ENCODE assay signal across 1 cellular context in the genomic region with DNA sequence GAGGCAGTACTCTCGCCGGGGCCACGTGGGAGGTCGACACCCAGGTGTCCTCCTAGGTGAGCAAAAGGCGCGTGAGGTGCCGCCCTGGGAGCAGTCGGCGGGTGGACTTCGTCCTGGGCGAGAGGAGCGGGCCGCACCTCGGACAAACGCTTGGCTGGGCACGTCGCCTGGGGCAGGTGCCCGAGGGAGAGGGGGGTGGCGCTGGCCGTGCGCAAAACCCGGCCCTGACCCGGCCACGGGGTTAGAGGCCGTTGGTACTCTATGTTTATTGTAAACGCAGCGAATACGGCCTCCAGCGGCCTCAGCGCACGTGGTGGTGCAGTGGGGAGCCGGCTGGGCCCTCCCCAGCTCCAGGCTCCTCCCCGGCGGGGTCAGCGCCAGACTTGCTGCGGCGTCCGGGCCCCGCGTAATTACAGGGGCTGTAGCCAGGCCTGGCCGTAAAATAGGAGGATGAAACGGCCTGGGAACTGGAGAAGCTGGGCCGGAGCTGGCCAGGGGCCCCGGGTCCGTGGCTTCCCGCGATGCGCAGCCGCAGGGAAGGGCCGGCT.
TF ChIP-seq lines count a peak whose summit lies in the region.

No MANE protein-coding gene starts in this region.

TF ChIP-seq in HepG2, 621 proteins besides CTCF, POLR2A, EP300 and RAD21 (continued from another document and continues in another):
- TF ChIP-seq KDM2A (CRISPR knock-in tag; IDR thresholded peaks at IDR 0.05; ENCODE audit: borderline replicate concordance, low read depth) = peak; percentile 87
- TF ChIP-seq, protein P1, sequence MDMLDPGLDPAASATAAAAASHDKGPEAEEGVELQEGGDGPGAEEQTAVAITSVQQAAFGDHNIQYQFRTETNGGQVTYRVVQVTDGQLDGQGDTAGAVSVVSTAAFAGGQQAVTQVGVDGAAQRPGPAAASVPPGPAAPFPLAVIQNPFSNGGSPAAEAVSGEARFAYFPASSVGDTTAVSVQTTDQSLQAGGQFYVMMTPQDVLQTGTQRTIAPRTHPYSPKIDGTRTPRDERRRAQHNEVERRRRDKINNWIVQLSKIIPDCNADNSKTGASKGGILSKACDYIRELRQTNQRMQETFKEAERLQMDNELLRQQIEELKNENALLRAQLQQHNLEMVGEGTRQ (IDR thresholded peaks at IDR 0.05; ENCODE audit: low read depth, low read length) = peak; percentile 54
- TF ChIP-seq, protein P1 (CRISPR knock-in tag; IDR thresholded peaks at IDR 0.05; ENCODE audit: borderline replicate concordance) = peak; percentile 82; the same call in 1 of the 2 replicates
- peak; percentile 81; the same call in 1 of the 2 replicates for TF ChIP-seq SMAD9 (CRISPR knock-in tag; IDR thresholded peaks at IDR 0.05)
- TF ChIP-seq SP2 (CRISPR knock-in tag; IDR thresholded peaks at IDR 0.05) = no peak
- TF ChIP-seq, protein P2, sequence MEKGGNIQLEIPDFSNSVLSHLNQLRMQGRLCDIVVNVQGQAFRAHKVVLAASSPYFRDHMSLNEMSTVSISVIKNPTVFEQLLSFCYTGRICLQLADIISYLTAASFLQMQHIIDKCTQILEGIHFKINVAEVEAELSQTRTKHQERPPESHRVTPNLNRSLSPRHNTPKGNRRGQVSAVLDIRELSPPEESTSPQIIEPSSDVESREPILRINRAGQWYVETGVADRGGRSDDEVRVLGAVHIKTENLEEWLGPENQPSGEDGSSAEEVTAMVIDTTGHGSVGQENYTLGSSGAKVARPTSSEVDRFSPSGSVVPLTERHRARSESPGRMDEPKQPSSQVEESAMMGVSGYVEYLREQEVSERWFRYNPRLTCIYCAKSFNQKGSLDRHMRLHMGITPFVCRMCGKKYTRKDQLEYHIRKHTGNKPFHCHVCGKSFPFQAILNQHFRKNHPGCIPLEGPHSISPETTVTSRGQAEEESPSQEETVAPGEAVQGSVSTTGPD (CRISPR knock-in tag; IDR thresholded peaks at IDR 0.05) = no peak; the same call in 1 of the 2 replicates
- TF ChIP-seq ZNF75D (CRISPR knock-in tag; IDR thresholded peaks at IDR 0.05; ENCODE audit: borderline replicate concordance) = no peak
- TF ChIP-seq, protein P3, sequence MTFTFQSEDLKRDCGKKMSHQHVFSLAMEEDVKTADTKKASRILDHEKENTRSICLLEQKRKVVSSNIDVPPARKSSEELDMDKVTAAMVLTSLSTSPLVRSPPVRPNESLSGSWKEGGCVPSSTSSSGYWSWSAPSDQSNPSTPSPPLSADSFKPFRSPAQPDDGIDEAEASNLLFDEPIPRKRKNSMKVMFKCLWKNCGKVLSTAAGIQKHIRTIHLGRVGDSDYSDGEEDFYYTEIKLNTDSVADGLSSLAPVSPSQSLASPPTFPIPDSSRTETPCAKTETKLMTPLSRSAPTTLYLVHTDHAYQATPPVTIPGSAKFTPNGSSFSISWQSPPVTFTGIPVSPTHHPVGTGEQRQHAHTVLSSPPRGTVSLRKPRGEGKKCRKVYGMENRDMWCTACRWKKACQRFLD (CRISPR knock-in tag; IDR thresholded peaks at IDR 0.05; ENCODE audit: borderline replicate concordance) = no peak
- no peak for TF ChIP-seq ZNF260 (CRISPR knock-in tag; IDR thresholded peaks at IDR 0.05; ENCODE audit: borderline replicate concordance, low read depth)
- TF ChIP-seq, protein P4, sequence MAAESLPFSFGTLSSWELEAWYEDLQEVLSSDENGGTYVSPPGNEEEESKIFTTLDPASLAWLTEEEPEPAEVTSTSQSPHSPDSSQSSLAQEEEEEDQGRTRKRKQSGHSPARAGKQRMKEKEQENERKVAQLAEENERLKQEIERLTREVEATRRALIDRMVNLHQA (CRISPR knock-in tag; IDR thresholded peaks at IDR 0.05) = peak; percentile 36; the same call in 1 of the 2 replicates
- peak; percentile 62; the same call in 1 of the 2 replicates for TF ChIP-seq NFE2L1 (CRISPR knock-in tag; IDR thresholded peaks at IDR 0.05; ENCODE audit: borderline replicate concordance)
- TF ChIP-seq ZSCAN25 (CRISPR knock-in tag; IDR thresholded peaks at IDR 0.05) = peak; percentile 85; the same call in 1 of the 2 replicates
- TF ChIP-seq ZNF282 (IDR thresholded peaks at IDR 0.05; ENCODE audit: partially characterized antibody) = no peak
- TF ChIP-seq, protein P5, sequence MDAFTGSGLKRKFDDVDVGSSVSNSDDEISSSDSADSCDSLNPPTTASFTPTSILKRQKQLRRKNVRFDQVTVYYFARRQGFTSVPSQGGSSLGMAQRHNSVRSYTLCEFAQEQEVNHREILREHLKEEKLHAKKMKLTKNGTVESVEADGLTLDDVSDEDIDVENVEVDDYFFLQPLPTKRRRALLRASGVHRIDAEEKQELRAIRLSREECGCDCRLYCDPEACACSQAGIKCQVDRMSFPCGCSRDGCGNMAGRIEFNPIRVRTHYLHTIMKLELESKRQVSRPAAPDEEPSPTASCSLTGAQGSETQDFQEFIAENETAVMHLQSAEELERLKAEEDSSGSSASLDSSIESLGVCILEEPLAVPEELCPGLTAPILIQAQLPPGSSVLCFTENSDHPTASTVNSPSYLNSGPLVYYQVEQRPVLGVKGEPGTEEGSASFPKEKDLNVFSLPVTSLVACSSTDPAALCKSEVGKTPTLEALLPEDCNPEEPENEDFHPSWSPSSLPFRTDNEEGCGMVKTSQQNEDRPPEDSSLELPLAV (CRISPR knock-in tag; conservative IDR thresholded peaks at IDR 0.05; ENCODE audit: low read depth) = no peak
- TF ChIP-seq CHCHD3 (CRISPR knock-in tag; IDR thresholded peaks at IDR 0.05) = no peak
- TF ChIP-seq ZNF317 (CRISPR knock-in tag; IDR thresholded peaks at IDR 0.05) = peak; percentile 86
- no peak for TF ChIP-seq KAT2B (IDR thresholded peaks at IDR 0.05; ENCODE audit: borderline replicate concordance, low read depth, low read length)
- TF ChIP-seq NFYB (CRISPR knock-in tag; IDR thresholded peaks at IDR 0.05) = peak; percentile 51; the same call in 1 of the 2 replicates
- peak; percentile 83 for TF ChIP-seq ZMYM3 (CRISPR knock-in tag; IDR thresholded peaks at IDR 0.05)
- TF ChIP-seq, protein P6, sequence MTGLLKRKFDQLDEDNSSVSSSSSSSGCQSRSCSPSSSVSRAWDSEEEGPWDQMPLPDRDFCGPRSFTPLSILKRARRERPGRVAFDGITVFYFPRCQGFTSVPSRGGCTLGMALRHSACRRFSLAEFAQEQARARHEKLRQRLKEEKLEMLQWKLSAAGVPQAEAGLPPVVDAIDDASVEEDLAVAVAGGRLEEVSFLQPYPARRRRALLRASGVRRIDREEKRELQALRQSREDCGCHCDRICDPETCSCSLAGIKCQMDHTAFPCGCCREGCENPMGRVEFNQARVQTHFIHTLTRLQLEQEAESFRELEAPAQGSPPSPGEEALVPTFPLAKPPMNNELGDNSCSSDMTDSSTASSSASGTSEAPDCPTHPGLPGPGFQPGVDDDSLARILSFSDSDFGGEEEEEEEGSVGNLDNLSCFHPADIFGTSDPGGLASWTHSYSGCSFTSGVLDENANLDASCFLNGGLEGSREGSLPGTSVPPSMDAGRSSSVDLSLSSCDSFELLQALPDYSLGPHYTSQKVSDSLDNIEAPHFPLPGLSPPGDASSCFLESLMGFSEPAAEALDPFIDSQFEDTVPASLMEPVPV (CRISPR knock-in tag; IDR thresholded peaks at IDR 0.05) = peak; percentile 94
- TF ChIP-seq, protein P7, sequence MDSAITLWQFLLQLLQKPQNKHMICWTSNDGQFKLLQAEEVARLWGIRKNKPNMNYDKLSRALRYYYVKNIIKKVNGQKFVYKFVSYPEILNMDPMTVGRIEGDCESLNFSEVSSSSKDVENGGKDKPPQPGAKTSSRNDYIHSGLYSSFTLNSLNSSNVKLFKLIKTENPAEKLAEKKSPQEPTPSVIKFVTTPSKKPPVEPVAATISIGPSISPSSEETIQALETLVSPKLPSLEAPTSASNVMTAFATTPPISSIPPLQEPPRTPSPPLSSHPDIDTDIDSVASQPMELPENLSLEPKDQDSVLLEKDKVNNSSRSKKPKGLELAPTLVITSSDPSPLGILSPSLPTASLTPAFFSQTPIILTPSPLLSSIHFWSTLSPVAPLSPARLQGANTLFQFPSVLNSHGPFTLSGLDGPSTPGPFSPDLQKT (CRISPR knock-in tag; IDR thresholded peaks at IDR 0.05; ENCODE audit: borderline replicate concordance) = no peak
- TF ChIP-seq ZNF3 (CRISPR knock-in tag; IDR thresholded peaks at IDR 0.05) = no peak; the same call in 1 of the 2 replicates
- TF ChIP-seq PHF5A (CRISPR knock-in tag; IDR thresholded peaks at IDR 0.05; ENCODE audit: low read depth, unreplicated experiment) = peak; percentile 69
- peak; percentile 82 for TF ChIP-seq ZNF274 (CRISPR knock-in tag; IDR thresholded peaks at IDR 0.05)
- no peak for TF ChIP-seq HCFC1 (IDR thresholded peaks at IDR 0.05; ENCODE audit: low read depth, low read length)
- 0 out of 2 replicates have a peak, but pooled peaks have one; percentile 70 for TF ChIP-seq ZNF17 (CRISPR knock-in tag; IDR thresholded peaks at IDR 0.05)
- TF ChIP-seq BORCS8-MEF2B (CRISPR knock-in tag; IDR thresholded peaks at IDR 0.05) = peak; percentile 95
- TF ChIP-seq, protein P8, sequence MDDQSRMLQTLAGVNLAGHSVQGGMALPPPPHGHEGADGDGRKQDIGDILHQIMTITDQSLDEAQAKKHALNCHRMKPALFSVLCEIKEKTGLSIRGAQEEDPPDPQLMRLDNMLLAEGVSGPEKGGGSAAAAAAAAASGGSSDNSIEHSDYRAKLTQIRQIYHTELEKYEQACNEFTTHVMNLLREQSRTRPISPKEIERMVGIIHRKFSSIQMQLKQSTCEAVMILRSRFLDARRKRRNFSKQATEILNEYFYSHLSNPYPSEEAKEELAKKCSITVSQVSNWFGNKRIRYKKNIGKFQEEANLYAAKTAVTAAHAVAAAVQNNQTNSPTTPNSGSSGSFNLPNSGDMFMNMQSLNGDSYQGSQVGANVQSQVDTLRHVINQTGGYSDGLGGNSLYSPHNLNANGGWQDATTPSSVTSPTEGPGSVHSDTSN (CRISPR knock-in tag; IDR thresholded peaks at IDR 0.05; ENCODE audit: borderline replicate concordance) = no peak
- TF ChIP-seq, protein P9, sequence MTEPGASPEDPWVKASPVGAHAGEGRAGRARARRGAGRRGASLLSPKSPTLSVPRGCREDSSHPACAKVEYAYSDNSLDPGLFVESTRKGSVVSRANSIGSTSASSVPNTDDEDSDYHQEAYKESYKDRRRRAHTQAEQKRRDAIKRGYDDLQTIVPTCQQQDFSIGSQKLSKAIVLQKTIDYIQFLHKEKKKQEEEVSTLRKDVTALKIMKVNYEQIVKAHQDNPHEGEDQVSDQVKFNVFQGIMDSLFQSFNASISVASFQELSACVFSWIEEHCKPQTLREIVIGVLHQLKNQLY (CRISPR knock-in tag; IDR thresholded peaks at IDR 0.05) = peak; percentile 96
- TF ChIP-seq HOXD1 (CRISPR knock-in tag; IDR thresholded peaks at IDR 0.05) = peak; percentile 94
- TF ChIP-seq ZSCAN9 (CRISPR knock-in tag; IDR thresholded peaks at IDR 0.05; ENCODE audit: borderline replicate concordance) = peak; percentile 98
- no peak for TF ChIP-seq NONO (IDR thresholded peaks at IDR 0.05)
- TF ChIP-seq NONO (CRISPR knock-in tag; conservative IDR thresholded peaks at IDR 0.05) = peak; percentile 97
- no peak for TF ChIP-seq SETDB1 (CRISPR knock-in tag; IDR thresholded peaks at IDR 0.05; ENCODE audit: borderline replicate concordance)
- TF ChIP-seq CREM (IDR thresholded peaks at IDR 0.05) = peak; percentile 74
- TF ChIP-seq CREM (CRISPR knock-in tag; IDR thresholded peaks at IDR 0.05) = no peak
- TF ChIP-seq NFE2 (CRISPR knock-in tag; IDR thresholded peaks at IDR 0.05) = peak; percentile 31
- TF ChIP-seq IKZF1 (IDR thresholded peaks at IDR 0.05) = no peak
- no peak for TF ChIP-seq RBM39 (IDR thresholded peaks at IDR 0.05; ENCODE audit: low read depth, low read length, poor library complexity, severe bottlenecking)
- TF ChIP-seq ZNF781 (CRISPR knock-in tag; IDR thresholded peaks at IDR 0.05; ENCODE audit: borderline replicate concordance, not compliant biosample characterization) = peak; percentile 93
- no peak for TF ChIP-seq MBNL3 (CRISPR knock-in tag; conservative IDR thresholded peaks at IDR 0.05)
- TF ChIP-seq, protein P10, sequence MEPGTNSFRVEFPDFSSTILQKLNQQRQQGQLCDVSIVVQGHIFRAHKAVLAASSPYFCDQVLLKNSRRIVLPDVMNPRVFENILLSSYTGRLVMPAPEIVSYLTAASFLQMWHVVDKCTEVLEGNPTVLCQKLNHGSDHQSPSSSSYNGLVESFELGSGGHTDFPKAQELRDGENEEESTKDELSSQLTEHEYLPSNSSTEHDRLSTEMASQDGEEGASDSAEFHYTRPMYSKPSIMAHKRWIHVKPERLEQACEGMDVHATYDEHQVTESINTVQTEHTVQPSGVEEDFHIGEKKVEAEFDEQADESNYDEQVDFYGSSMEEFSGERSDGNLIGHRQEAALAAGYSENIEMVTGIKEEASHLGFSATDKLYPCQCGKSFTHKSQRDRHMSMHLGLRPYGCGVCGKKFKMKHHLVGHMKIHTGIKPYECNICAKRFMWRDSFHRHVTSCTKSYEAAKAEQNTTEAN (CRISPR knock-in tag; conservative IDR thresholded peaks at IDR 0.05) = peak; percentile 99
- TF ChIP-seq ZNF337 (CRISPR knock-in tag; IDR thresholded peaks at IDR 0.05; ENCODE audit: borderline replicate concordance, low read depth) = peak; percentile 91
- TF ChIP-seq ETV6 (CRISPR knock-in tag; conservative IDR thresholded peaks at IDR 0.05) = peak; percentile 91
- peak; percentile 87 for TF ChIP-seq ZNF776 (CRISPR knock-in tag; IDR thresholded peaks at IDR 0.05)
- TF ChIP-seq FOXJ3 (CRISPR knock-in tag; IDR thresholded peaks at IDR 0.05; ENCODE audit: borderline replicate concordance) = peak; percentile 82
- TF ChIP-seq ZBTB20 (CRISPR knock-in tag; IDR thresholded peaks at IDR 0.05; ENCODE audit: borderline replicate concordance, low read depth) = peak; percentile 78; the same call in 1 of the 2 replicates
- TF ChIP-seq RBAK (CRISPR knock-in tag; IDR thresholded peaks at IDR 0.05) = 0 out of 2 replicates have a peak, but pooled peaks have one; percentile 46
- TF ChIP-seq KAT7 (CRISPR knock-in tag; IDR thresholded peaks at IDR 0.05; ENCODE audit: borderline replicate concordance) = no peak
- no peak for TF ChIP-seq PHB2 (IDR thresholded peaks at IDR 0.05; ENCODE audit: partially characterized antibody)
- TF ChIP-seq SOX6 (IDR thresholded peaks at IDR 0.05) = no peak
- peak; percentile 95 for TF ChIP-seq SOX6 (CRISPR knock-in tag; IDR thresholded peaks at IDR 0.05)
- TF ChIP-seq, protein P11, sequence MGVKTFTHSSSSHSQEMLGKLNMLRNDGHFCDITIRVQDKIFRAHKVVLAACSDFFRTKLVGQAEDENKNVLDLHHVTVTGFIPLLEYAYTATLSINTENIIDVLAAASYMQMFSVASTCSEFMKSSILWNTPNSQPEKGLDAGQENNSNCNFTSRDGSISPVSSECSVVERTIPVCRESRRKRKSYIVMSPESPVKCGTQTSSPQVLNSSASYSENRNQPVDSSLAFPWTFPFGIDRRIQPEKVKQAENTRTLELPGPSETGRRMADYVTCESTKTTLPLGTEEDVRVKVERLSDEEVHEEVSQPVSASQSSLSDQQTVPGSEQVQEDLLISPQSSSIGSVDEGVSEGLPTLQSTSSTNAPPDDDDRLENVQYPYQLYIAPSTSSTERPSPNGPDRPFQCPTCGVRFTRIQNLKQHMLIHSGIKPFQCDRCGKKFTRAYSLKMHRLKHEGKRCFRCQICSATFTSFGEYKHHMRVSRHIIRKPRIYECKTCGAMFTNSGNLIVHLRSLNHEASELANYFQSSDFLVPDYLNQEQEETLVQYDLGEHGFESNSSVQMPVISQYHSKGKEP (CRISPR knock-in tag; IDR thresholded peaks at IDR 0.05) = no peak; the same call in 1 of the 2 replicates
- peak; percentile 60; the same call in 1 of the 2 replicates for TF ChIP-seq ZNF644 (CRISPR knock-in tag; IDR thresholded peaks at IDR 0.05; ENCODE audit: low read depth)
